ENCODE assay signal across 26 cellular contexts in the genomic region with DNA sequence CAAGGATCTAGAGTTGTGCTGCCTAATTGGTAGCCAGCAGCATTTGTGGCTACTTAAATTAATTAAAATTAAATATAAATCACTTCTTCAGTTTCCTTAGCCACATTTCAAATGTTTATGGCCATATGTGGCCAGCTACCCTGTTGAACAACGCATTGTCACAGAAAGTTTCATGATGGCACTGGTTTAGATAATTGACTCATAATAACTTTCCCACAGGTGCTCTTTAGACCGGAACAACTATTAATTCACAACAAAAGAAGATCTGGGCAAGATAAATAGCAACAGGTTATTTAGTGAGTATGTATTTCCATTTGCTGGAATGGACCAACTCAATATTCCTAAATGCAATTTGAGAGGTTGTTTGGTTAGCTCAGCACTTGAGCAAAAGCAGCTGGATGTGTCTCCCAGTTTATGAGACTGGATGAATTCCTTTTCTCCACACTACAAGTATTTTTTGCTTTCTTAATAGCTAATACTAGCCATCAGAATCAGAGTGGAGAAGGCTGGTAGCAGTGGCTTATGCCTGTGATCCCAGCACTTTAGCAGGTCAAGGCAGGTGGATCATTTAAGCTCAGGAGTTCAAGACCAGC. TPM values are rescaled to one million over a fixed set of nuclear protein-coding genes. Genes with fewer than 3 reads are reported as not detected.
"Had no signal": no experiment of that assay in that cellular context is flagged by ENCODE, and none has a peak within 500 bp of the region (broad histone marks: within the 10 kb centered on the region; RNA-seq: fewer than 3 reads in every experiment).

No MANE protein-coding gene starts in this region.

- DNase-seq: activated B cell treated with CpG ODN at 0.5 μM for 24 hours; activated CD4-positive, alpha-beta T cell treated with anti-CD3 and anti-CD28 coated beads for 36 hours; activated CD8-positive, alpha-beta memory T cell treated with anti-CD3 and anti-CD28 coated beads, Interleukin-2, amount 10 ng/mL, durations not matched to agents 7 days and 5 days; activated CD8-positive, alpha-beta T cell treated with anti-CD3 and anti-CD28 coated beads, Interleukin-2, amount 10 ng/mL, durations not matched to agents 7 days and 5 days; activated naive CD4-positive, alpha-beta T cell; activated T-cell treated with anti-CD3 and anti-CD28 coated beads, Interleukin-2, amount 50 U/mL, for 48 hours; anterior cingulate cortex; dermis blood vessel endothelial cell; effector CD4-positive, alpha-beta T cell; islet precursor cell; left ventricle myocardium superior; mucosa of descending colon; right cardiac atrium; stimulated activated CD4-positive, alpha-beta T cell treated with anti-CD3 and anti-CD28 coated beads, Interleukin-15, amount 100 ng/mL, for 24 hours; stimulated activated CD4-positive, alpha-beta T cell treated with anti-CD3 and anti-CD28 coated beads, Interleukin-2, amount 100 ng/mL, for 24 hours; stimulated activated naive B cell treated with anti-CD40 and anti-IgM and Interleukin-4, amounts not matched to agents 10 μg/mL and 1 μg/mL and 100 μg/mL, for 72 hours; stomach; upper lobe of left lung had no signal

- FAIRE-seq: bronchial epithelial cell, colon, frontal cortex had no signal

RNA-seq across cellular contexts. Expression of a gene that starts 26.5 kb away (rescaled TPM):
- total RNA-seq: activated B cell treated with CpG ODN at 0.5 μM for 24 hours; activated CD8-positive, alpha-beta T cell treated with anti-CD3 and anti-CD28 coated beads, Interleukin-2, amount 10 ng/mL, durations not matched to agents 7 days and 5 days; bronchial epithelial cell; dermis blood vessel endothelial cell; esophagus muscularis mucosa; mesenteric fat pad; natural killer cell treated with Interleukin-12 subunit alpha and Interleukin-12 subunit beta and Interleukin-15 and Interleukin-18, amount 100 ng/mL, for 72 hours; osteoblast; stomach; upper lobe of left lung had no signal
- polyA plus RNA-seq: adipose tissue had no signal
